28 cellular contexts compared by ENCODE assay signal in the genomic region with DNA sequence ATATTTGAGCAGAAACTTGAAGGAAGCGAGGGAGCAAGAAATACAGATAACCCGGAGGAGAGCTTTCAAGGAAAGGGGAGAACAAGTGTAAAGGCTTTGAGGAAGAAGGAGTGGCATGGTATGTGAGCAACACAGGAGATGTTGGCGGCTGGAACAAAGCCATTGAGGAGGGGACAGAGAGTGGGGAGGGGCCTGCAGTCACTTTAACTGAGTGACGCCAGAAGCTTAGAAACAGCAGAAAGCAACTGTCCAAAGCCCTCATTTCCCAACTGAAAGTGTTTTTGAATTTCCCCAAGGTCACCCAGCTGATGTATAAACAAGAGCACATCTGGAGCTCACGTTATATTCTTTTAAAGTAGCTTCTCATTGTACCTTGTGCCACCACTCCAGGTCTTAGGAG.
"Had no signal": no experiment of that assay in that cellular context is flagged by ENCODE, and none has a peak within 500 bp of the region (broad histone marks: within the 10 kb centered on the region; RNA-seq: fewer than 3 reads in every experiment).

No MANE protein-coding gene starts in this region.

- H3K4me3 ChIP-seq: body of pancreas, left lung, lung, stomach, transverse colon, uterus had no signal

- H3K4me1 ChIP-seq: body of pancreas, foreskin keratinocyte, left lung, transverse colon, uterus had no signal

- H3K27ac Mint-ChIP-seq: activated CD4-positive, alpha-beta T cell treated with anti-CD3 and anti-CD28 coated beads, Interleukin-2, amount 10 ng/mL, durations not matched to agents 7 days and 5 days; activated CD8-positive, alpha-beta memory T cell treated with anti-CD3 and anti-CD28 coated beads, Interleukin-2, amount 10 ng/mL, durations not matched to agents 7 days and 5 days; activated CD8-positive, alpha-beta T cell treated with anti-CD3 and anti-CD28 coated beads for 36 hours; activated naive CD8-positive, alpha-beta T cell treated with anti-CD3 and anti-CD28 coated beads, Interleukin-2, amount 50 U/mL, for 24 hours; activated T-helper 1 cell treated with anti-CD3 and anti-CD28 coated beads, Interleukin-12 subunit alpha, Interleukin-12 subunit beta, Interleukin-2, Interleukin-4 antibody, amounts not matched to agents 30 ng/mL and 10 ng/mL and 1 ng/mL, durations not matched to agents 14 hours and 24 hours and 36 hours; immature natural killer cell; mesothelial cell of epicardium; natural killer cell treated with Interleukin-12 subunit alpha and Interleukin-12 subunit beta and Interleukin-15 and Interleukin-18, amount 100 ng/mL, for 72 hours; stimulated activated memory B cell treated with anti-CD40 and anti-IgM and Interleukin-4, amounts not matched to agents 10 μg/mL and 1 μg/mL and 100 μg/mL, for 72 hours; T-helper 2 cell treated with Interferon-gamma antibody and Interleukin-4, amounts not matched to agents 5 μg/mL and 100 μg/mL, for 36 hours had no signal

- H3K36me3 Mint-ChIP-seq: activated CD8-positive, alpha-beta memory T cell treated with anti-CD3 and anti-CD28 coated beads, Interleukin-2, amount 10 ng/mL, durations not matched to agents 7 days and 5 days; immature natural killer cell; mesothelial cell of epicardium; natural killer cell treated with Interleukin-12 subunit alpha and Interleukin-12 subunit beta and Interleukin-15 and Interleukin-18, amount 100 ng/mL, for 72 hours; stimulated activated memory B cell treated with anti-CD40 and anti-IgM and Interleukin-4, amounts not matched to agents 10 μg/mL and 1 μg/mL and 100 μg/mL, for 72 hours had no signal

- H3K4me3 Mint-ChIP-seq: activated CD4-positive, alpha-beta T cell treated with anti-CD3 and anti-CD28 coated beads, Interleukin-2, amount 10 ng/mL, durations not matched to agents 7 days and 5 days; activated CD8-positive, alpha-beta memory T cell treated with anti-CD3 and anti-CD28 coated beads, Interleukin-2, amount 10 ng/mL, durations not matched to agents 7 days and 5 days; activated CD8-positive, alpha-beta T cell treated with anti-CD3 and anti-CD28 coated beads for 36 hours; activated naive CD8-positive, alpha-beta T cell treated with anti-CD3 and anti-CD28 coated beads, Interleukin-2, amount 50 U/mL, for 24 hours; activated T-helper 1 cell treated with anti-CD3 and anti-CD28 coated beads, Interleukin-12 subunit alpha, Interleukin-12 subunit beta, Interleukin-2, Interleukin-4 antibody, amounts not matched to agents 30 ng/mL and 10 ng/mL and 1 ng/mL, durations not matched to agents 14 hours and 24 hours and 36 hours; immature natural killer cell; mesothelial cell of epicardium; natural killer cell treated with Interleukin-12 subunit alpha and Interleukin-12 subunit beta and Interleukin-15 and Interleukin-18, amount 100 ng/mL, for 72 hours; stimulated activated memory B cell treated with anti-CD40 and anti-IgM and Interleukin-4, amounts not matched to agents 10 μg/mL and 1 μg/mL and 100 μg/mL, for 72 hours; T-helper 2 cell treated with Interferon-gamma antibody and Interleukin-4, amounts not matched to agents 5 μg/mL and 100 μg/mL, for 36 hours had no signal

- DNase-seq: activated CD4-positive, alpha-beta T cell treated with anti-CD3 and anti-CD28 coated beads, Interleukin-2, amount 10 ng/mL, durations not matched to agents 7 days and 5 days; activated CD4-positive, CD25-positive, alpha-beta regulatory T cell treated with anti-CD3 and anti-CD28 coated beads, Interleukin-2, amount 50 U/mL, for 72 hours; activated CD8-positive, alpha-beta memory T cell treated with anti-CD3 and anti-CD28 coated beads, Interleukin-2, amount 10 ng/mL, durations not matched to agents 7 days and 5 days; activated CD8-positive, alpha-beta T cell treated with anti-CD3 and anti-CD28 coated beads for 36 hours; activated gamma-delta T cell; activated naive CD4-positive, alpha-beta T cell treated with anti-CD3 and anti-CD28 coated beads, Interleukin-2, amount 50 U/mL, for 16 hours; activated naive CD8-positive, alpha-beta T cell treated with anti-CD3 and anti-CD28 coated beads, Interleukin-2, amount 50 U/mL, for 24 hours; activated T-cell treated with anti-CD3 and anti-CD28 coated beads for 4 hours; anterior cingulate cortex; body of pancreas; effector CD4-positive, alpha-beta T cell; foreskin keratinocyte; immature natural killer cell; left lung; small intestine; stimulated activated CD4-positive, alpha-beta T cell treated with anti-CD3 and anti-CD28 coated beads, Interleukin-2, amount 100 ng/mL, for 24 hours; stomach; transverse colon; uterus had no signal

- H3K9me3 Mint-ChIP-seq: activated CD4-positive, alpha-beta T cell treated with anti-CD3 and anti-CD28 coated beads, Interleukin-2, amount 10 ng/mL, durations not matched to agents 7 days and 5 days; activated CD8-positive, alpha-beta T cell treated with anti-CD3 and anti-CD28 coated beads for 36 hours; activated naive CD8-positive, alpha-beta T cell treated with anti-CD3 and anti-CD28 coated beads, Interleukin-2, amount 50 U/mL, for 24 hours; activated T-helper 1 cell treated with anti-CD3 and anti-CD28 coated beads, Interleukin-12 subunit alpha, Interleukin-12 subunit beta, Interleukin-2, Interleukin-4 antibody, amounts not matched to agents 30 ng/mL and 10 ng/mL and 1 ng/mL, durations not matched to agents 14 hours and 24 hours and 36 hours; immature natural killer cell; mesothelial cell of epicardium; natural killer cell treated with Interleukin-12 subunit alpha and Interleukin-12 subunit beta and Interleukin-15 and Interleukin-18, amount 100 ng/mL, for 72 hours; stimulated activated memory B cell treated with anti-CD40 and anti-IgM and Interleukin-4, amounts not matched to agents 10 μg/mL and 1 μg/mL and 100 μg/mL, for 72 hours; T-helper 2 cell treated with Interferon-gamma antibody and Interleukin-4, amounts not matched to agents 5 μg/mL and 100 μg/mL, for 36 hours had no signal

- ATAC-seq: activated CD8-positive, alpha-beta memory T cell treated with anti-CD3 and anti-CD28 coated beads, Interleukin-2, amount 10 ng/mL, durations not matched to agents 7 days and 5 days; activated CD8-positive, alpha-beta T cell treated with anti-CD3 and anti-CD28 coated beads for 36 hours; activated naive CD8-positive, alpha-beta T cell treated with anti-CD3 and anti-CD28 coated beads, Interleukin-2, amount 50 U/mL, for 24 hours; body of pancreas; foreskin keratinocyte; left lung; natural killer cell treated with Interleukin-12 subunit alpha and Interleukin-12 subunit beta and Interleukin-15 and Interleukin-18, amount 100 ng/mL, for 72 hours; sciatic nerve; stimulated activated memory B cell treated with anti-CD40 and anti-IgM and Interleukin-4, amounts not matched to agents 10 μg/mL and 1 μg/mL and 100 μg/mL, for 72 hours had no signal

- H3K27me3 ChIP-seq: body of pancreas, foreskin keratinocyte, left lung, stomach, transverse colon, uterus had no signal

- H2AFZ ChIP-seq: parathyroid adenoma had no signal

- H3K9me3 ChIP-seq: body of pancreas, left lung, stomach, transverse colon, uterus had no signal

- H3K27me3 Mint-ChIP-seq: activated CD8-positive, alpha-beta memory T cell treated with anti-CD3 and anti-CD28 coated beads, Interleukin-2, amount 10 ng/mL, durations not matched to agents 7 days and 5 days; stimulated activated memory B cell treated with anti-CD40 and anti-IgM and Interleukin-4, amounts not matched to agents 10 μg/mL and 1 μg/mL and 100 μg/mL, for 72 hours had no signal

- H3K4me1 Mint-ChIP-seq: activated CD4-positive, alpha-beta T cell treated with anti-CD3 and anti-CD28 coated beads, Interleukin-2, amount 10 ng/mL, durations not matched to agents 7 days and 5 days; activated CD8-positive, alpha-beta memory T cell treated with anti-CD3 and anti-CD28 coated beads, Interleukin-2, amount 10 ng/mL, durations not matched to agents 7 days and 5 days had no signal

- H3K9ac ChIP-seq: parathyroid adenoma had no signal

- FAIRE-seq: small intestine had no signal

- H3K36me3 ChIP-seq: left lung, stomach, transverse colon, uterus had no signal

- H3K27ac ChIP-seq: body of pancreas, foreskin keratinocyte, left lung, parathyroid adenoma, stomach, transverse colon, uterus, VCaP had no signal
